Comparison of ENCODE assay signal across 1 cellular context in the genomic region with DNA sequence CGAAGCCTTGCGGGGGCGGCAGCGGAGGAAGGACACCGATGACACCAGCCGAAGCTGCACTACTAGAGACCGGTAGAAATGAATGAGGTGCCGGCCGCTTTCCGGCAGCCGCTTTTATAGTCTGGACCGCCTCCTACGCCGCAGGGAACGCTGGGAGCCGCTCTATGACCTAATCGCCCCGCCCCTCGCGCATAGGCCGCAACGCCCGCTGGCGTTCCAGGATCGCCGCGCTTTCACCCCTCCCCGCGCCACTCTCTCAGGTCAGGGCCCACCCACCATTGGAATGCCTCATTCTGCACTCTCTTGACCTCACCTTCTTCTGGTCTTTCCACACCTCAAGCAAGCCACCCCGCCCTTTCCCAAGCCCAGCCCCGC.
A peak's percentile ranks its signal among the peaks of the same experiment; 100 is the strongest.
TF ChIP-seq lines count a peak whose summit lies in the region.

A gene (minus strand): TSS at position 89 of the 375 bp plus-strand sequence. CDS start 170 bp downstream, outside the sequence.

TF ChIP-seq in GM12878, 131 proteins besides CTCF, POLR2A, EP300 and RAD21 (continued from another document and continues in another):
- TF ChIP-seq, protein P1, sequence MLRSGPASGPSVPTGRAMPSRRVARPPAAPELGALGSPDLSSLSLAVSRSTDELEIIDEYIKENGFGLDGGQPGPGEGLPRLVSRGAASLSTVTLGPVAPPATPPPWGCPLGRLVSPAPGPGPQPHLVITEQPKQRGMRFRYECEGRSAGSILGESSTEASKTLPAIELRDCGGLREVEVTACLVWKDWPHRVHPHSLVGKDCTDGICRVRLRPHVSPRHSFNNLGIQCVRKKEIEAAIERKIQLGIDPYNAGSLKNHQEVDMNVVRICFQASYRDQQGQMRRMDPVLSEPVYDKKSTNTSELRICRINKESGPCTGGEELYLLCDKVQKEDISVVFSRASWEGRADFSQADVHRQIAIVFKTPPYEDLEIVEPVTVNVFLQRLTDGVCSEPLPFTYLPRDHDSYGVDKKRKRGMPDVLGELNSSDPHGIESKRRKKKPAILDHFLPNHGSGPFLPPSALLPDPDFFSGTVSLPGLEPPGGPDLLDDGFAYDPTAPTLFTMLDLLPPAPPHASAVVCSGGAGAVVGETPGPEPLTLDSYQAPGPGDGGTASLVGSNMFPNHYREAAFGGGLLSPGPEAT (IDR thresholded peaks at IDR 0.05; ENCODE audit: low read depth) = no peak
- no peak for TF ChIP-seq GABPA (IDR thresholded peaks at IDR 0.05; ENCODE audit: low read depth)
- TF ChIP-seq ZNF217 (IDR thresholded peaks at IDR 0.05) = no peak
- TF ChIP-seq TCF3 (IDR thresholded peaks at IDR 0.05; ENCODE audit: borderline replicate concordance, insufficient read depth, low read depth, low read length) = peak; percentile 90; the same call in 1 of the 2 replicates
- TF ChIP-seq, protein P2, sequence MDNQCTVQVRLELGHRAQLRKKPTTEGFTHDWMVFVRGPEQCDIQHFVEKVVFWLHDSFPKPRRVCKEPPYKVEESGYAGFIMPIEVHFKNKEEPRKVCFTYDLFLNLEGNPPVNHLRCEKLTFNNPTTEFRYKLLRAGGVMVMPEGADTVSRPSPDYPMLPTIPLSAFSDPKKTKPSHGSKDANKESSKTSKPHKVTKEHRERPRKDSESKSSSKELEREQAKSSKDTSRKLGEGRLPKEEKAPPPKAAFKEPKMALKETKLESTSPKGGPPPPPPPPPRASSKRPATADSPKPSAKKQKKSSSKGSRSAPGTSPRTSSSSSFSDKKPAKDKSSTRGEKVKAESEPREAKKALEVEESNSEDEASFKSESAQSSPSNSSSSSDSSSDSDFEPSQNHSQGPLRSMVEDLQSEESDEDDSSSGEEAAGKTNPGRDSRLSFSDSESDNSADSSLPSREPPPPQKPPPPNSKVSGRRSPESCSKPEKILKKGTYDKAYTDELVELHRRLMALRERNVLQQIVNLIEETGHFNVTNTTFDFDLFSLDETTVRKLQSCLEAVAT (IDR thresholded peaks at IDR 0.05) = no peak
- 0 out of 2 replicates have a peak, but pooled peaks have one; percentile 25 for TF ChIP-seq NR2F1 (conservative IDR thresholded peaks at IDR 0.05)
- TF ChIP-seq CEBPB (IDR thresholded peaks at IDR 0.05; ENCODE audit: borderline replicate concordance in 1 of 2, low read depth in 2 of 2, low read length in 2 of 2) = no peak
- peak; percentile 70 for TF ChIP-seq RELA (IDR thresholded peaks at IDR 0.05; ENCODE audit: borderline replicate concordance, partially characterized antibody)
- TF ChIP-seq ATF7 (IDR thresholded peaks at IDR 0.05; ENCODE audit: low read depth) = peak; percentile 95
- peak; percentile 72 for TF ChIP-seq SP1 (IDR thresholded peaks at IDR 0.05; ENCODE audit: low read depth, low read length)
- no peak for TF ChIP-seq PAX8 (IDR thresholded peaks at IDR 0.05)
- TF ChIP-seq MTA2 (IDR thresholded peaks at IDR 0.05; ENCODE audit: low read depth) = no peak
- TF ChIP-seq, protein P3, sequence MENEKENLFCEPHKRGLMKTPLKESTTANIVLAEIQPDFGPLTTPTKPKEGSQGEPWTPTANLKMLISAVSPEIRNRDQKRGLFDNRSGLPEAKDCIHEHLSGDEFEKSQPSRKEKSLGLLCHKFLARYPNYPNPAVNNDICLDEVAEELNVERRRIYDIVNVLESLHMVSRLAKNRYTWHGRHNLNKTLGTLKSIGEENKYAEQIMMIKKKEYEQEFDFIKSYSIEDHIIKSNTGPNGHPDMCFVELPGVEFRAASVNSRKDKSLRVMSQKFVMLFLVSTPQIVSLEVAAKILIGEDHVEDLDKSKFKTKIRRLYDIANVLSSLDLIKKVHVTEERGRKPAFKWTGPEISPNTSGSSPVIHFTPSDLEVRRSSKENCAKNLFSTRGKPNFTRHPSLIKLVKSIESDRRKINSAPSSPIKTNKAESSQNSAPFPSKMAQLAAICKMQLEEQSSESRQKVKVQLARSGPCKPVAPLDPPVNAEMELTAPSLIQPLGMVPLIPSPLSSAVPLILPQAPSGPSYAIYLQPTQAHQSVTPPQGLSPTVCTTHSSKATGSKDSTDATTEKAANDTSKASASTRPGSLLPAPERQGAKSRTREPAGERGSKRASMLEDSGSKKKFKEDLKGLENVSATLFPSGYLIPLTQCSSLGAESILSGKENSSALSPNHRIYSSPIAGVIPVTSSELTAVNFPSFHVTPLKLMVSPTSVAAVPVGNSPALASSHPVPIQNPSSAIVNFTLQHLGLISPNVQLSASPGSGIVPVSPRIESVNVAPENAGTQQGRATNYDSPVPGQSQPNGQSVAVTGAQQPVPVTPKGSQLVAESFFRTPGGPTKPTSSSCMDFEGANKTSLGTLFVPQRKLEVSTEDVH (IDR thresholded peaks at IDR 0.05; ENCODE audit: low read depth, partially characterized antibody) = no peak
- TF ChIP-seq WRNIP1 (IDR thresholded peaks at IDR 0.05; ENCODE audit: borderline replicate concordance, low read depth, low read length) = no peak
- no peak for TF ChIP-seq NR2C2 (IDR thresholded peaks at IDR 0.05; ENCODE audit: borderline replicate concordance, control insufficient read depth, insufficient read length, low read depth)
- TF ChIP-seq, protein P4, sequence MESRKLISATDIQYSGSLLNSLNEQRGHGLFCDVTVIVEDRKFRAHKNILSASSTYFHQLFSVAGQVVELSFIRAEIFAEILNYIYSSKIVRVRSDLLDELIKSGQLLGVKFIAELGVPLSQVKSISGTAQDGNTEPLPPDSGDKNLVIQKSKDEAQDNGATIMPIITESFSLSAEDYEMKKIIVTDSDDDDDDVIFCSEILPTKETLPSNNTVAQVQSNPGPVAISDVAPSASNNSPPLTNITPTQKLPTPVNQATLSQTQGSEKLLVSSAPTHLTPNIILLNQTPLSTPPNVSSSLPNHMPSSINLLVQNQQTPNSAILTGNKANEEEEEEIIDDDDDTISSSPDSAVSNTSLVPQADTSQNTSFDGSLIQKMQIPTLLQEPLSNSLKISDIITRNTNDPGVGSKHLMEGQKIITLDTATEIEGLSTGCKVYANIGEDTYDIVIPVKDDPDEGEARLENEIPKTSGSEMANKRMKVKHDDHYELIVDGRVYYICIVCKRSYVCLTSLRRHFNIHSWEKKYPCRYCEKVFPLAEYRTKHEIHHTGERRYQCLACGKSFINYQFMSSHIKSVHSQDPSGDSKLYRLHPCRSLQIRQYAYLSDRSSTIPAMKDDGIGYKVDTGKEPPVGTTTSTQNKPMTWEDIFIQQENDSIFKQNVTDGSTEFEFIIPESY (IDR thresholded peaks at IDR 0.05) = no peak
- no peak; the same call in 1 of the 2 replicates for TF ChIP-seq ZBED1 (IDR thresholded peaks at IDR 0.05; ENCODE audit: borderline replicate concordance)
- TF ChIP-seq SREBF2 (IDR thresholded peaks at IDR 0.05; ENCODE audit: low read length) = no peak
- no peak for TF ChIP-seq CHD2 (IDR thresholded peaks at IDR 0.05; ENCODE audit: borderline replicate concordance, low read depth, low read length)
- 0 out of 2 replicates have a peak, but pooled peaks have one; percentile 9 for TF ChIP-seq BCL11A (IDR thresholded peaks at IDR 0.05; ENCODE audit: low read depth, low read length)
- no peak; the same call in none of the 2 replicates for TF ChIP-seq SIN3A (IDR thresholded peaks at IDR 0.05; ENCODE audit: low read depth, low read length)
- TF ChIP-seq MXI1 (IDR thresholded peaks at IDR 0.05; ENCODE audit: low read depth, low read length) = no peak
- peak; percentile 99 for TF ChIP-seq POU2F2 (IDR thresholded peaks at IDR 0.05; ENCODE audit: borderline replicate concordance, low read depth, low read length)
- no peak; the same call in 1 of the 2 replicates for TF ChIP-seq JUNB (IDR thresholded peaks at IDR 0.05)
- TF ChIP-seq CBFB (IDR thresholded peaks at IDR 0.05; ENCODE audit: low read depth) = peak; percentile 95
- TF ChIP-seq, protein P5, sequence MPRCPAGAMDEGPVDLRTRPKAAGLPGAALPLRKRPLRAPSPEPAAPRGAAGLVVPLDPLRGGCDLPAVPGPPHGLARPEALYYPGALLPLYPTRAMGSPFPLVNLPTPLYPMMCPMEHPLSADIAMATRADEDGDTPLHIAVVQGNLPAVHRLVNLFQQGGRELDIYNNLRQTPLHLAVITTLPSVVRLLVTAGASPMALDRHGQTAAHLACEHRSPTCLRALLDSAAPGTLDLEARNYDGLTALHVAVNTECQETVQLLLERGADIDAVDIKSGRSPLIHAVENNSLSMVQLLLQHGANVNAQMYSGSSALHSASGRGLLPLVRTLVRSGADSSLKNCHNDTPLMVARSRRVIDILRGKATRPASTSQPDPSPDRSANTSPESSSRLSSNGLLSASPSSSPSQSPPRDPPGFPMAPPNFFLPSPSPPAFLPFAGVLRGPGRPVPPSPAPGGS (IDR thresholded peaks at IDR 0.05; ENCODE audit: borderline replicate concordance, insufficient read depth, low read depth, low read length, poor library complexity, severe bottlenecking) = no peak
- TF ChIP-seq, protein P6, sequence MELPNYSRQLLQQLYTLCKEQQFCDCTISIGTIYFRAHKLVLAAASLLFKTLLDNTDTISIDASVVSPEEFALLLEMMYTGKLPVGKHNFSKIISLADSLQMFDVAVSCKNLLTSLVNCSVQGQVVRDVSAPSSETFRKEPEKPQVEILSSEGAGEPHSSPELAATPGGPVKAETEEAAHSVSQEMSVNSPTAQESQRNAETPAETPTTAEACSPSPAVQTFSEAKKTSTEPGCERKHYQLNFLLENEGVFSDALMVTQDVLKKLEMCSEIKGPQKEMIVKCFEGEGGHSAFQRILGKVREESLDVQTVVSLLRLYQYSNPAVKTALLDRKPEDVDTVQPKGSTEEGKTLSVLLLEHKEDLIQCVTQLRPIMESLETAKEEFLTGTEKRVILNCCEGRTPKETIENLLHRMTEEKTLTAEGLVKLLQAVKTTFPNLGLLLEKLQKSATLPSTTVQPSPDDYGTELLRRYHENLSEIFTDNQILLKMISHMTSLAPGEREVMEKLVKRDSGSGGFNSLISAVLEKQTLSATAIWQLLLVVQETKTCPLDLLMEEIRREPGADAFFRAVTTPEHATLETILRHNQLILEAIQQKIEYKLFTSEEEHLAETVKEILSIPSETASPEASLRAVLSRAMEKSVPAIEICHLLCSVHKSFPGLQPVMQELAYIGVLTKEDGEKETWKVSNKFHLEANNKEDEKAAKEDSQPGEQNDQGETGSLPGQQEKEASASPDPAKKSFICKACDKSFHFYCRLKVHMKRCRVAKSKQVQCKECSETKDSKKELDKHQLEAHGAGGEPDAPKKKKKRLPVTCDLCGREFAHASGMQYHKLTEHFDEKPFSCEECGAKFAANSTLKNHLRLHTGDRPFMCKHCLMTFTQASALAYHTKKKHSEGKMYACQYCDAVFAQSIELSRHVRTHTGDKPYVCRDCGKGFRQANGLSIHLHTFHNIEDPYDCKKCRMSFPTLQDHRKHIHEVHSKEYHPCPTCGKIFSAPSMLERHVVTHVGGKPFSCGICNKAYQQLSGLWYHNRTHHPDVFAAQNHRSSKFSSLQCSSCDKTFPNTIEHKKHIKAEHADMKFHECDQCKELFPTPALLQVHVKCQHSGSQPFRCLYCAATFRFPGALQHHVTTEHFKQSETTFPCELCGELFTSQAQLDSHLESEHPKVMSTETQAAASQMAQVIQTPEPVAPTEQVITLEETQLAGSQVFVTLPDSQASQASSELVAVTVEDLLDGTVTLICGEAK (IDR thresholded peaks at IDR 0.05; ENCODE audit: borderline replicate concordance) = no peak
- peak; percentile 83 for TF ChIP-seq CREB1 (IDR thresholded peaks at IDR 0.05; ENCODE audit: low read depth)
- no peak for TF ChIP-seq MYC (IDR thresholded peaks at IDR 0.05; ENCODE audit: insufficient read depth, insufficient read length, insufficient replicate concordance, low read length, severe bottlenecking)
- TF ChIP-seq, protein P7, sequence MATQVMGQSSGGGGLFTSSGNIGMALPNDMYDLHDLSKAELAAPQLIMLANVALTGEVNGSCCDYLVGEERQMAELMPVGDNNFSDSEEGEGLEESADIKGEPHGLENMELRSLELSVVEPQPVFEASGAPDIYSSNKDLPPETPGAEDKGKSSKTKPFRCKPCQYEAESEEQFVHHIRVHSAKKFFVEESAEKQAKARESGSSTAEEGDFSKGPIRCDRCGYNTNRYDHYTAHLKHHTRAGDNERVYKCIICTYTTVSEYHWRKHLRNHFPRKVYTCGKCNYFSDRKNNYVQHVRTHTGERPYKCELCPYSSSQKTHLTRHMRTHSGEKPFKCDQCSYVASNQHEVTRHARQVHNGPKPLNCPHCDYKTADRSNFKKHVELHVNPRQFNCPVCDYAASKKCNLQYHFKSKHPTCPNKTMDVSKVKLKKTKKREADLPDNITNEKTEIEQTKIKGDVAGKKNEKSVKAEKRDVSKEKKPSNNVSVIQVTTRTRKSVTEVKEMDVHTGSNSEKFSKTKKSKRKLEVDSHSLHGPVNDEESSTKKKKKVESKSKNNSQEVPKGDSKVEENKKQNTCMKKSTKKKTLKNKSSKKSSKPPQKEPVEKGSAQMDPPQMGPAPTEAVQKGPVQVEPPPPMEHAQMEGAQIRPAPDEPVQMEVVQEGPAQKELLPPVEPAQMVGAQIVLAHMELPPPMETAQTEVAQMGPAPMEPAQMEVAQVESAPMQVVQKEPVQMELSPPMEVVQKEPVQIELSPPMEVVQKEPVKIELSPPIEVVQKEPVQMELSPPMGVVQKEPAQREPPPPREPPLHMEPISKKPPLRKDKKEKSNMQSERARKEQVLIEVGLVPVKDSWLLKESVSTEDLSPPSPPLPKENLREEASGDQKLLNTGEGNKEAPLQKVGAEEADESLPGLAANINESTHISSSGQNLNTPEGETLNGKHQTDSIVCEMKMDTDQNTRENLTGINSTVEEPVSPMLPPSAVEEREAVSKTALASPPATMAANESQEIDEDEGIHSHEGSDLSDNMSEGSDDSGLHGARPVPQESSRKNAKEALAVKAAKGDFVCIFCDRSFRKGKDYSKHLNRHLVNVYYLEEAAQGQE (IDR thresholded peaks at IDR 0.05; ENCODE audit: low read depth, low read length) = peak; percentile 56
- no peak for TF ChIP-seq SRF (IDR thresholded peaks at IDR 0.05; ENCODE audit: low read depth in 2 of 2, low read length in 2 of 2)
- TF ChIP-seq TBL1XR1 (IDR thresholded peaks at IDR 0.05; ENCODE audit: low read depth, low read length) = no peak
- TF ChIP-seq FOXK2 (IDR thresholded peaks at IDR 0.05) = no peak
- TF ChIP-seq NFXL1 (IDR thresholded peaks at IDR 0.05; ENCODE audit: borderline replicate concordance) = no peak
- peak; percentile 100 for TF ChIP-seq TAF1 (IDR thresholded peaks at IDR 0.05; ENCODE audit: borderline replicate concordance, low read depth, low read length)
- peak; percentile 43; the same call in 1 of the 2 replicates for TF ChIP-seq NRF1 (conservative IDR thresholded peaks at IDR 0.05; ENCODE audit: low read depth, low read length)
- no peak for TF ChIP-seq SMARCA5 (IDR thresholded peaks at IDR 0.05)
- no peak; the same call in 1 of the 2 replicates for TF ChIP-seq LARP7 (IDR thresholded peaks at IDR 0.05)
- TF ChIP-seq TCF7 (IDR thresholded peaks at IDR 0.05; ENCODE audit: borderline replicate concordance) = no peak
- no peak for TF ChIP-seq NBN (IDR thresholded peaks at IDR 0.05)
- TF ChIP-seq, protein P8, sequence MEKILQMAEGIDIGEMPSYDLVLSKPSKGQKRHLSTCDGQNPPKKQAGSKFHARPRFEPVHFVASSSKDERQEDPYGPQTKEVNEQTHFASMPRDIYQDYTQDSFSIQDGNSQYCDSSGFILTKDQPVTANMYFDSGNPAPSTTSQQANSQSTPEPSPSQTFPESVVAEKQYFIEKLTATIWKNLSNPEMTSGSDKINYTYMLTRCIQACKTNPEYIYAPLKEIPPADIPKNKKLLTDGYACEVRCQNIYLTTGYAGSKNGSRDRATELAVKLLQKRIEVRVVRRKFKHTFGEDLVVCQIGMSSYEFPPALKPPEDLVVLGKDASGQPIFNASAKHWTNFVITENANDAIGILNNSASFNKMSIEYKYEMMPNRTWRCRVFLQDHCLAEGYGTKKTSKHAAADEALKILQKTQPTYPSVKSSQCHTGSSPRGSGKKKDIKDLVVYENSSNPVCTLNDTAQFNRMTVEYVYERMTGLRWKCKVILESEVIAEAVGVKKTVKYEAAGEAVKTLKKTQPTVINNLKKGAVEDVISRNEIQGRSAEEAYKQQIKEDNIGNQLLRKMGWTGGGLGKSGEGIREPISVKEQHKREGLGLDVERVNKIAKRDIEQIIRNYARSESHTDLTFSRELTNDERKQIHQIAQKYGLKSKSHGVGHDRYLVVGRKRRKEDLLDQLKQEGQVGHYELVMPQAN (conservative IDR thresholded peaks at IDR 0.05) = peak; percentile 82
- no peak for TF ChIP-seq IRF4 (IDR thresholded peaks at IDR 0.05; ENCODE audit: low read depth, low read length)
- no peak for TF ChIP-seq RB1 (IDR thresholded peaks at IDR 0.05; ENCODE audit: borderline replicate concordance)
